1 cellular context compared by ENCODE assay signal in genomic region chrX:109536439-109537323, GRCh38.
TF ChIP-seq lines count a peak whose summit lies in the region.

Gene NXT2, plus strand, starts transcription at chrX:109536844. Its CDS starts 163 bp downstream, at chrX:109537007.

TF ChIP-seq in HepG2, 621 proteins besides CTCF, POLR2A, EP300 and RAD21 (continued from another document and continues in another):
- TF ChIP-seq ZBTB4 (CRISPR knock-in tag; IDR thresholded peaks at IDR 0.05; ENCODE audit: borderline replicate concordance): no peak
- TF ChIP-seq, protein P1, sequence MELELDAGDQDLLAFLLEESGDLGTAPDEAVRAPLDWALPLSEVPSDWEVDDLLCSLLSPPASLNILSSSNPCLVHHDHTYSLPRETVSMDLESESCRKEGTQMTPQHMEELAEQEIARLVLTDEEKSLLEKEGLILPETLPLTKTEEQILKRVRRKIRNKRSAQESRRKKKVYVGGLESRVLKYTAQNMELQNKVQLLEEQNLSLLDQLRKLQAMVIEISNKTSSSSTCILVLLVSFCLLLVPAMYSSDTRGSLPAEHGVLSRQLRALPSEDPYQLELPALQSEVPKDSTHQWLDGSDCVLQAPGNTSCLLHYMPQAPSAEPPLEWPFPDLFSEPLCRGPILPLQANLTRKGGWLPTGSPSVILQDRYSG (CRISPR knock-in tag; IDR thresholded peaks at IDR 0.05): no peak
- TF ChIP-seq HMG20B (CRISPR knock-in tag; conservative IDR thresholded peaks at IDR 0.05): no peak
- TF ChIP-seq MED8 (CRISPR knock-in tag; IDR thresholded peaks at IDR 0.05; ENCODE audit: insufficient replicate concordance): no peak
- no peak for TF ChIP-seq TRIM24 (CRISPR knock-in tag; IDR thresholded peaks at IDR 0.05)
- TF ChIP-seq, protein P2, sequence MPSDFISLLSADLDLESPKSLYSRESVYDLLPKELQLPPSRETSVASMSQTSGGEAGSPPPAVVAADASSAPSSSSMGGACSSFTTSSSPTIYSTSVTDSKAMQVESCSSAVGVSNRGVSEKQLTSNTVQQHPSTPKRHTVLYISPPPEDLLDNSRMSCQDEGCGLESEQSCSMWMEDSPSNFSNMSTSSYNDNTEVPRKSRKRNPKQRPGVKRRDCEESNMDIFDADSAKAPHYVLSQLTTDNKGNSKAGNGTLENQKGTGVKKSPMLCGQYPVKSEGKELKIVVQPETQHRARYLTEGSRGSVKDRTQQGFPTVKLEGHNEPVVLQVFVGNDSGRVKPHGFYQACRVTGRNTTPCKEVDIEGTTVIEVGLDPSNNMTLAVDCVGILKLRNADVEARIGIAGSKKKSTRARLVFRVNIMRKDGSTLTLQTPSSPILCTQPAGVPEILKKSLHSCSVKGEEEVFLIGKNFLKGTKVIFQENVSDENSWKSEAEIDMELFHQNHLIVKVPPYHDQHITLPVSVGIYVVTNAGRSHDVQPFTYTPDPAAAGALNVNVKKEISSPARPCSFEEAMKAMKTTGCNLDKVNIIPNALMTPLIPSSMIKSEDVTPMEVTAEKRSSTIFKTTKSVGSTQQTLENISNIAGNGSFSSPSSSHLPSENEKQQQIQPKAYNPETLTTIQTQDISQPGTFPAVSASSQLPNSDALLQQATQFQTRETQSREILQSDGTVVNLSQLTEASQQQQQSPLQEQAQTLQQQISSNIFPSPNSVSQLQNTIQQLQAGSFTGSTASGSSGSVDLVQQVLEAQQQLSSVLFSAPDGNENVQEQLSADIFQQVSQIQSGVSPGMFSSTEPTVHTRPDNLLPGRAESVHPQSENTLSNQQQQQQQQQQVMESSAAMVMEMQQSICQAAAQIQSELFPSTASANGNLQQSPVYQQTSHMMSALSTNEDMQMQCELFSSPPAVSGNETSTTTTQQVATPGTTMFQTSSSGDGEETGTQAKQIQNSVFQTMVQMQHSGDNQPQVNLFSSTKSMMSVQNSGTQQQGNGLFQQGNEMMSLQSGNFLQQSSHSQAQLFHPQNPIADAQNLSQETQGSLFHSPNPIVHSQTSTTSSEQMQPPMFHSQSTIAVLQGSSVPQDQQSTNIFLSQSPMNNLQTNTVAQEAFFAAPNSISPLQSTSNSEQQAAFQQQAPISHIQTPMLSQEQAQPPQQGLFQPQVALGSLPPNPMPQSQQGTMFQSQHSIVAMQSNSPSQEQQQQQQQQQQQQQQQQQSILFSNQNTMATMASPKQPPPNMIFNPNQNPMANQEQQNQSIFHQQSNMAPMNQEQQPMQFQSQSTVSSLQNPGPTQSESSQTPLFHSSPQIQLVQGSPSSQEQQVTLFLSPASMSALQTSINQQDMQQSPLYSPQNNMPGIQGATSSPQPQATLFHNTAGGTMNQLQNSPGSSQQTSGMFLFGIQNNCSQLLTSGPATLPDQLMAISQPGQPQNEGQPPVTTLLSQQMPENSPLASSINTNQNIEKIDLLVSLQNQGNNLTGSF (CRISPR knock-in tag; IDR thresholded peaks at IDR 0.05): no peak
- TF ChIP-seq, protein P3, sequence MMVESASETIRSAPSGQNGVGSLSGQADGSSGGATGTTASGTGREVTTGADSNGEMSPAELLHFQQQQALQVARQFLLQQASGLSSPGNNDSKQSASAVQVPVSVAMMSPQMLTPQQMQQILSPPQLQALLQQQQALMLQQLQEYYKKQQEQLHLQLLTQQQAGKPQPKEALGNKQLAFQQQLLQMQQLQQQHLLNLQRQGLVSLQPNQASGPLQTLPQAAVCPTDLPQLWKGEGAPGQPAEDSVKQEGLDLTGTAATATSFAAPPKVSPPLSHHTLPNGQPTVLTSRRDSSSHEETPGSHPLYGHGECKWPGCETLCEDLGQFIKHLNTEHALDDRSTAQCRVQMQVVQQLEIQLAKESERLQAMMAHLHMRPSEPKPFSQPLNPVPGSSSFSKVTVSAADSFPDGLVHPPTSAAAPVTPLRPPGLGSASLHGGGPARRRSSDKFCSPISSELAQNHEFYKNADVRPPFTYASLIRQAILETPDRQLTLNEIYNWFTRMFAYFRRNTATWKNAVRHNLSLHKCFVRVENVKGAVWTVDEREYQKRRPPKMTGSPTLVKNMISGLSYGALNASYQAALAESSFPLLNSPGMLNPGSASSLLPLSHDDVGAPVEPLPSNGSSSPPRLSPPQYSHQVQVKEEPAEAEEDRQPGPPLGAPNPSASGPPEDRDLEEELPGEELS (CRISPR knock-in tag; IDR thresholded peaks at IDR 0.05): no peak
- no peak for TF ChIP-seq TBX3 (IDR thresholded peaks at IDR 0.05; ENCODE audit: borderline replicate concordance)
- no peak for TF ChIP-seq IKZF4 (CRISPR knock-in tag; IDR thresholded peaks at IDR 0.05; ENCODE audit: borderline replicate concordance, low read depth, not compliant biosample characterization)
- no peak for TF ChIP-seq PTBP1 (IDR thresholded peaks at IDR 0.05; ENCODE audit: low read depth, low read length, poor library complexity, severe bottlenecking)
- no peak for TF ChIP-seq HDAC6 (IDR thresholded peaks at IDR 0.05; ENCODE audit: low read depth, low read length)
- no peak for TF ChIP-seq ZBTB44 (CRISPR knock-in tag; IDR thresholded peaks at IDR 0.05)
- TF ChIP-seq KDM6A (CRISPR knock-in tag; IDR thresholded peaks at IDR 0.05; ENCODE audit: low read depth): no peak
- peak; percentile 39; the same call in 1 of the 2 replicates for TF ChIP-seq MED1 (CRISPR knock-in tag; IDR thresholded peaks at IDR 0.05)
- TF ChIP-seq ZNF30 (CRISPR knock-in tag; IDR thresholded peaks at IDR 0.05): no peak
- no peak for TF ChIP-seq TOE1 (CRISPR knock-in tag; IDR thresholded peaks at IDR 0.05)
- TF ChIP-seq POLR2AphosphoS2 (IDR thresholded peaks at IDR 0.05; ENCODE audit: low read depth, low read length): no peak
- TF ChIP-seq, protein P4, sequence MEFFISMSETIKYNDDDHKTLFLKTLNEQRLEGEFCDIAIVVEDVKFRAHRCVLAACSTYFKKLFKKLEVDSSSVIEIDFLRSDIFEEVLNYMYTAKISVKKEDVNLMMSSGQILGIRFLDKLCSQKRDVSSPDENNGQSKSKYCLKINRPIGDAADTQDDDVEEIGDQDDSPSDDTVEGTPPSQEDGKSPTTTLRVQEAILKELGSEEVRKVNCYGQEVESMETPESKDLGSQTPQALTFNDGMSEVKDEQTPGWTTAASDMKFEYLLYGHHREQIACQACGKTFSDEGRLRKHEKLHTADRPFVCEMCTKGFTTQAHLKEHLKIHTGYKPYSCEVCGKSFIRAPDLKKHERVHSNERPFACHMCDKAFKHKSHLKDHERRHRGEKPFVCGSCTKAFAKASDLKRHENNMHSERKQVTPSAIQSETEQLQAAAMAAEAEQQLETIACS (CRISPR knock-in tag; IDR thresholded peaks at IDR 0.05): no peak
- no peak for TF ChIP-seq ZNF556 (CRISPR knock-in tag; IDR thresholded peaks at IDR 0.05; ENCODE audit: borderline replicate concordance)
- no peak for TF ChIP-seq AKNA (CRISPR knock-in tag; IDR thresholded peaks at IDR 0.05; ENCODE audit: borderline replicate concordance)
- no peak for TF ChIP-seq MXD3 (CRISPR knock-in tag; IDR thresholded peaks at IDR 0.05)
- no peak for TF ChIP-seq REL (CRISPR knock-in tag; conservative IDR thresholded peaks at IDR 0.05)
- no peak for TF ChIP-seq ZNF33B (CRISPR knock-in tag; IDR thresholded peaks at IDR 0.05)
- TF ChIP-seq THRA (CRISPR knock-in tag; IDR thresholded peaks at IDR 0.05; ENCODE audit: borderline replicate concordance): no peak
- no peak for TF ChIP-seq SCMH1 (CRISPR knock-in tag; IDR thresholded peaks at IDR 0.05; ENCODE audit: borderline replicate concordance)
- no peak for TF ChIP-seq MIER2 (CRISPR knock-in tag; IDR thresholded peaks at IDR 0.05)
- peak; percentile 44; the same call in 1 of the 2 replicates for TF ChIP-seq TBX2 (CRISPR knock-in tag; IDR thresholded peaks at IDR 0.05; ENCODE audit: borderline replicate concordance)
- no peak for TF ChIP-seq KAT7 (CRISPR knock-in tag; IDR thresholded peaks at IDR 0.05; ENCODE audit: borderline replicate concordance)
- no peak for TF ChIP-seq CHD2 (IDR thresholded peaks at IDR 0.05; ENCODE audit: low read depth, low read length)
- TF ChIP-seq ZC3H13 (CRISPR knock-in tag; IDR thresholded peaks at IDR 0.05): no peak
- TF ChIP-seq MTA1 (CRISPR knock-in tag; IDR thresholded peaks at IDR 0.05; ENCODE audit: borderline replicate concordance): no peak
- no peak for TF ChIP-seq ZNF10 (CRISPR knock-in tag; IDR thresholded peaks at IDR 0.05; ENCODE audit: borderline replicate concordance, low read depth)
- no peak for TF ChIP-seq ZFYVE20 (CRISPR knock-in tag; IDR thresholded peaks at IDR 0.05; ENCODE audit: borderline replicate concordance, low read depth)
- no peak for TF ChIP-seq ZNF496 (CRISPR knock-in tag; IDR thresholded peaks at IDR 0.05; ENCODE audit: insufficient replicate concordance)
- no peak for TF ChIP-seq KDM1A (CRISPR knock-in tag; IDR thresholded peaks at IDR 0.05)
- TF ChIP-seq SMAD9 (CRISPR knock-in tag; IDR thresholded peaks at IDR 0.05): no peak
